Comparison of ENCODE assay signal across 8 cellular contexts in the genomic region with DNA sequence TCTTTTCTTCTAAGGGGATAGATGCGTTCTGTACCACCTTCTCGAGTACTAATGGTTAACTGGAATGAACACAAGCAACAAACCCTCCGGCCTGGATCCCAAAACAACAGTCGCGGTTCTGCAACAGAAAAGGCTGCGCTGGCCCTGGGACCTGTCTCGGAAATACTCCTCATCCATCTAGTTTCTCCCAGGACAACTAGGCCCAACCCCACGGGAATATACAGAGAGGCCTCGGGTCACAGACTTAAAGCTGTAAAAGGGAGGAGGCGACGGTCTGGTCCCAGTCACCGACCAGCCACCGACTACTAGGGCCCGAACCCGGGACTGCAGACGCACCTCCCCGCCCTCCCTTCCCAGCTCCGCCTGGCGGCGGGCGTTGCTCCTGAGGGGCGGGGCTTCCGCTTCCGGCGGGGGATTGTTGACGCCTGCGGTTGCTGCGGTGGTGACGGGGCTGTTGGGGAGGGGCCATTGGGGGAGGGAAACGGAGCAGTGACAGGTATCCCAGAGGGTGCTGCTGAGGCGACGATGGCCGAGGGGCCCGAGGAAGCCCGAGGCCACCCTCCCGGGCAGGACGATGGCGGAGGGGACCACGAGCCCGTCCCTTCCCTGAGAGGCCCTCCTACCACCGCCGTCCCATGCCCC. TPM values are rescaled to one million over a fixed set of nuclear protein-coding genes. Genes with fewer than 3 reads are reported as not detected.
DNase-seq lines count a peak whose midpoint lies in the region; ATAC-seq, FAIRE-seq and TF ChIP-seq lines count a peak whose summit lies in the region.

A gene with protein sequence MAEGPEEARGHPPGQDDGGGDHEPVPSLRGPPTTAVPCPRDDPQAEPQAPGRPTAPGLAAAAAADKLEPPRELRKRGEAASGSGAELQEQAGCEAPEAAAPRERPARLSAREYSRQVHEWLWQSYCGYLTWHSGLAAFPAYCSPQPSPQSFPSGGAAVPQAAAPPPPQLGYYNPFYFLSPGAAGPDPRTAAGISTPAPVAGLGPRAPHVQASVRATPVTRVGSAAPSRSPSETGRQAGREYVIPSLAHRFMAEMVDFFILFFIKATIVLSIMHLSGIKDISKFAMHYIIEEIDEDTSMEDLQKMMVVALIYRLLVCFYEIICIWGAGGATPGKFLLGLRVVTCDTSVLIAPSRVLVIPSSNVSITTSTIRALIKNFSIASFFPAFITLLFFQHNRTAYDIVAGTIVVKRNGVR (plus strand): TSS at position 418 of the 642 bp plus-strand sequence. CDS start 108 bp downstream, at position 526.

- no peaks in the 10 kb centered on the region for H3K27me3 ChIP-seq in CD4-positive, CD25-positive, alpha-beta regulatory T cell (ENCODE audit: control insufficient read depth, insufficient read depth, low read length)
- H3K27me3 ChIP-seq in HepG2 (ENCODE audit: control insufficient read depth in 1 of 2, insufficient read depth in 2 of 2, low read length in 2 of 2): no peaks in the 10 kb centered on the region; a peak in 1 of 5 replicates

- peaks cover 33 to 50% (median 40%) of the 10 kb centered on the region in 4 donors for H3K4me1 Mint-ChIP-seq in CD4-positive, CD25-positive, alpha-beta regulatory T cell

- peak within 1 kb of the TSS; percentile 93 for H3K4me2 ChIP-seq in HepG2 (ENCODE audit: low read depth, low read length)

- peaks cover 4% of the 10 kb centered on the region for H3K27me3 Mint-ChIP-seq in CD4-positive, CD25-positive, alpha-beta regulatory T cell

- TF ChIP-seq CTCF in HepG2 (CRISPR knock-in tag; IDR thresholded peaks at IDR 0.05): peak; percentile 74

- in situ Hi-C loops in HepG2 (cut with HindIII; ENCODE audit: extremely low pct_ligation_motif_present, low pct_unique_long_range_greater_than_20kb): no loop called here

- H3K79me2 ChIP-seq in HepG2 (ENCODE audit: insufficient read depth, low read length): peaks cover 21% of the 10 kb centered on the region

- peak; percentile 10; the same call in 1 of the 2 replicates for TF ChIP-seq RAD21 in HepG2 (CRISPR knock-in tag; IDR thresholded peaks at IDR 0.05)

- CTCF ChIA-PET in HepG2 (lab: Yijun Ruan, JAX; ENCODE audit: low intra/inter-chr PET ratio, low total read pairs): interaction anchor here (1.3 kb wide), 1 partner anchor 16 kb away, joined by 4 read pairs; no protein-coding TSS in a partner anchor

- H2AFZ ChIP-seq in HepG2 (ENCODE audit: low read length): peak within 1 kb of the TSS; percentile 66

- BruUV-seq in HepG2 (replicated peaks; lab: Mats Ljungman, UMichigan): no TSS peak

- H3K36me3 Mint-ChIP-seq in CD4-positive, CD25-positive, alpha-beta regulatory T cell: peaks cover 7% of the 10 kb centered on the region

- peak within 1 kb of the TSS; percentile 94 for H3K4me3 ChIP-seq in CD4-positive, CD25-positive, alpha-beta regulatory T cell (ENCODE audit: low read depth, low read length)
- peak within 1 kb of the TSS; percentile 92 to 99 (median 98) for H3K4me3 ChIP-seq in HepG2 (replicated peaks in 1 of 3; ENCODE audit: insufficient read depth in 1 of 3, low read depth in 2 of 3, low read length in 3 of 3)

- FAIRE-seq in HepG2 (lab: Jason Lieb, UNC): peak; percentile 79

- ATAC-seq in CD4-positive, CD25-positive, alpha-beta regulatory T cell (ENCODE audit: low read depth in 2 of 2): peak; percentile 88 to 92
- ATAC-seq in GM19351 (IDR thresholded peaks at IDR 0.05; ENCODE audit: unreplicated experiment) (peak; percentile 82), HG03520 (IDR thresholded peaks at IDR 0.05; ENCODE audit: unreplicated experiment) (peak; percentile 79), HepG2 (peak; percentile 91)

- H3K27ac Mint-ChIP-seq in CD4-positive, CD25-positive, alpha-beta regulatory T cell: peak within 1 kb of the TSS; percentile 87 to 91 (median 90)

- 11% methylated on average over 30 of the region's 42 CpGs for WGBS in HepG2 (ENCODE audit: low lambda C conversion rate)

- no peaks in the 10 kb centered on the region for H3K9me3 Mint-ChIP-seq in CD4-positive, CD25-positive, alpha-beta regulatory T cell

- peak within 1 kb of the TSS; percentile 87 to 98 (median 93) for H3K4me3 Mint-ChIP-seq in CD4-positive, CD25-positive, alpha-beta regulatory T cell

- peaks cover 30% of the 10 kb centered on the region for H3K4me1 ChIP-seq in CD4-positive, CD25-positive, alpha-beta regulatory T cell (ENCODE audit: control insufficient read depth, insufficient read depth, low read length, poor library complexity, severe bottlenecking)
- peaks cover 34% of the 10 kb centered on the region for H3K4me1 ChIP-seq in HepG2 (ENCODE audit: insufficient read depth, low read length)

- peak within 1 kb of the TSS; percentile 89 for H3K9ac ChIP-seq in HepG2 (ENCODE audit: insufficient read depth, low read depth, low read length)

- no peaks in the 10 kb centered on the region for H4K20me1 ChIP-seq in HepG2 (ENCODE audit: insufficient read depth, low read length)

- H3K27ac ChIP-seq in CD4-positive, CD25-positive, alpha-beta regulatory T cell (ENCODE audit: insufficient read depth, low read length, poor library complexity, severe bottlenecking): peak within 1 kb of the TSS; percentile 86
- peak within 1 kb of the TSS; percentile 93 for H3K27ac ChIP-seq in HepG2 (ENCODE audit: extremely low read length, insufficient read depth, low read length)

- TF ChIP-seq POLR2A in HepG2 (IDR thresholded peaks at IDR 0.05; ENCODE audit: insufficient read depth in 1 of 2, low read depth in 2 of 2, low read length in 2 of 2): peak; percentile 88 to 95

- intact Hi-C loops in HepG2 (cut with micrococcal nuclease; ENCODE audit: unreplicated experiment): loop anchor here (5.0 kb wide), 2 partner anchors 42 to 107 kb away; a partner anchor contains a TSS

- H3K36me3 ChIP-seq in CD4-positive, CD25-positive, alpha-beta regulatory T cell (ENCODE audit: control insufficient read depth, insufficient read depth, low read length): peaks cover 12% of the 10 kb centered on the region
- H3K36me3 ChIP-seq in HepG2 (replicated peaks in 1 of 2; ENCODE audit: control insufficient read depth in 1 of 2, insufficient read depth in 2 of 2, low read length in 2 of 2): peaks cover 2 to 13% of the 10 kb centered on the region in 2 experiments; a peak in 4 of 5 replicates

- DNase-seq in CD4-positive, CD25-positive, alpha-beta regulatory T cell: peak; percentile 89 to 96 (median 91)
- peak; percentile 79 for DNase-seq in NCI-H526 treated with DMSO at 0.1 percent for 48 hours (lab: John Stamatoyannopoulos, UW)
- peak; percentile 94 to 95 for DNase-seq in activated CD4-positive, alpha-beta T cell treated with anti-CD3 and anti-CD28 coated beads, Interleukin-2, amount 50 U/mL, for 4 hours
- peak; percentile 93 for DNase-seq in dermis blood vessel endothelial cell
- peak; percentile 91 for DNase-seq in HepG2 (ENCODE audit: low spot score)
- DNase-seq in stimulated activated CD4-positive, alpha-beta T cell treated with anti-CD3 and anti-CD28 coated beads, Interleukin-4, amount 100 ng/mL, for 1 hour: peak; percentile 97

- peak in 1 of 2 experiments; percentile 62; a peak in 2 of 4 replicates for TF ChIP-seq EP300 in HepG2 (IDR thresholded peaks at IDR 0.05; ENCODE audit: low read depth in 2 of 2, low read length in 2 of 2)
- TF ChIP-seq EP300 in HepG2 (CRISPR knock-in tag; IDR thresholded peaks at IDR 0.05; ENCODE audit: borderline replicate concordance): no peak

- H3K9me3 ChIP-seq in CD4-positive, CD25-positive, alpha-beta regulatory T cell (ENCODE audit: control insufficient read depth in 2 of 2, low read length in 2 of 2): no peaks in the 10 kb centered on the region
- no peaks in the 10 kb centered on the region for H3K9me3 ChIP-seq in HepG2 (ENCODE audit: low read length)

- POLR2A ChIA-PET in HepG2 (lab: Yijun Ruan, JAX): interaction anchor here (0.6 to 3.0 kb wide), 14 partner anchors 8 to 477 kb away, joined by 3 to 12 read pairs (median 3); a partner anchor contains a TSS

RNA-seq across cellular contexts. Expression of the gene that starts here (rescaled TPM):
- 17.0 TPM for total RNA-seq in CD4-positive, CD25-positive, alpha-beta regulatory T cell
- 1 to 10 TPM; 3.0 to 5.6 (median 3.8) TPM for polyA plus RNA-seq in CD4-positive, CD25-positive, alpha-beta regulatory T cell
- total RNA-seq in dermis blood vessel endothelial cell (14.5 and 18.9 TPM in 2 replicates), HepG2 (2016; rRNA removed; fragmentation: Illumina TruSeq; extraction: Trizol) (30.5 and 30.6 TPM in 2 replicates)
- total RNA-seq in HepG2 (2016; cell fraction: cytosol; rRNA removed; fragmentation: Illumina TruSeq; extraction: Trizol; ENCODE audit: low read depth): 3.0 and 3.3 TPM in 2 replicates
- total RNA-seq in HepG2 (2016; cell fraction: insoluble cytoplasmic fraction; rRNA removed; fragmentation: Illumina TruSeq; extraction: Trizol): 29.7 and 31.0 TPM in 2 replicates
- 17.3 and 20.5 TPM in 2 replicates for total RNA-seq in HepG2 (2016; cell fraction: membrane; rRNA removed; fragmentation: Illumina TruSeq; extraction: Trizol)
- total RNA-seq in HepG2 (2016; cell fraction: nucleus; rRNA removed; fragmentation: Illumina TruSeq; extraction: Trizol): 40.8 and 45.3 TPM in 2 replicates
- polyA plus RNA-seq in HepG2 (2011; rRNA removed): 26.8 and 34.3 TPM in 2 replicates
- polyA plus RNA-seq in HepG2 (2011; cell fraction: cytosol; rRNA removed): 10.2 and 16.1 TPM in 2 replicates
- polyA plus RNA-seq in HepG2 (2011; cell fraction: nucleus; rRNA removed): 20.7 and 23.0 TPM in 2 replicates
- polyA plus RNA-seq in HepG2 (2012): 26.2 and 26.3 TPM in 2 replicates
- polyA plus RNA-seq in HepG2 (2016; cell fraction: cytosol; fragmentation: Illumina TruSeq; extraction: Trizol; ENCODE audit: low read depth): 3.3 and 3.4 TPM in 2 replicates
- 34.2 and 34.3 TPM in 2 replicates for polyA plus RNA-seq in HepG2 (2016; cell fraction: insoluble cytoplasmic fraction; fragmentation: Illumina TruSeq; extraction: Trizol; ENCODE audit: low read depth)
- 11.2 and 13.0 TPM in 2 replicates for polyA plus RNA-seq in HepG2 (2016; cell fraction: membrane; fragmentation: Illumina TruSeq; extraction: Trizol; ENCODE audit: low read depth)
- 62.0 and 64.0 TPM in 2 replicates for polyA plus RNA-seq in HepG2 (2016; cell fraction: nucleus; fragmentation: Illumina TruSeq; extraction: Trizol; ENCODE audit: insufficient read depth, low read depth)
- polyA minus RNA-seq in HepG2 (2011; rRNA and poly(A)+ RNA removed; ENCODE audit: low replicate concordance): 3.3 and 10.1 TPM in 2 replicates
- polyA minus RNA-seq in HepG2 (2011; cell fraction: cytosol; rRNA and poly(A)+ RNA removed): 26.5 and 26.9 TPM in 2 replicates
- polyA minus RNA-seq in HepG2 (2011; cell fraction: nucleus; rRNA and poly(A)+ RNA removed): 27.8 and 28.6 TPM in 2 replicates

Comparison
In these comparisons a context has a peak if more than half of its experiments do, and no peak if none do; other contexts are left out.
1. Peak in every context shown above with its lines: DNase-seq, ATAC-seq, H3K4me3 ChIP-seq and H3K27ac ChIP-seq.